In genomic region chr6:11177271-11177670, GRCh38 we compare ENCODE assay signal across 25 cellular contexts.
"Had no signal": no experiment of that assay in that cellular context is flagged by ENCODE, and none has a peak within 500 bp of the region (broad histone marks: within the 10 kb centered on the region; RNA-seq: fewer than 3 reads in every experiment).

No MANE protein-coding gene starts in this region.

- ATAC-seq: activated CD8-positive, alpha-beta T cell treated with anti-CD3 and anti-CD28 coated beads for 36 hours; T-cell; T-helper 17 cell had no signal

- DNase-seq: activated B cell treated with CpG ODN at 0.5 μM for 24 hours; activated CD4-positive, alpha-beta memory T cell treated with anti-CD3 and anti-CD28 coated beads for 36 hours; activated CD4-positive, alpha-beta T cell treated with anti-CD3 and anti-CD28 coated beads for 4 hours; activated CD4-positive, alpha-beta T cell treated with anti-CD3 and anti-CD28 coated beads, Interleukin-2, amount 50 U/mL, for 1 hour; activated CD4-positive, alpha-beta T cell treated with anti-CD3 and anti-CD28 coated beads, Interleukin-2, amount 50 U/mL, for 4 hours; activated CD4-positive, CD25-positive, alpha-beta regulatory T cell treated with anti-CD3 and anti-CD28 coated beads, Interleukin-2, amount 50 U/mL, for 72 hours; activated CD8-positive, alpha-beta memory T cell treated with anti-CD3 and anti-CD28 coated beads, Interleukin-2, amount 50 U/mL, for 4 hours; activated CD8-positive, alpha-beta T cell treated with anti-CD3 and anti-CD28 coated beads for 36 hours; activated effector memory CD4-positive, alpha-beta T cell treated with Interleukin-2 at 50 U/mL for 16 hours; activated gamma-delta T cell; activated naive CD4-positive, alpha-beta T cell treated with anti-CD3 and anti-CD28 coated beads, Interleukin-2, amount 10 ng/mL, durations not matched to agents 7 days and 5 days; activated naive CD4-positive, alpha-beta T cell treated with Interleukin-2 at 50 U/mL for 16 hours; activated T-cell treated with anti-CD3 and anti-CD28 coated beads, Interleukin-2, amount 50 U/mL, for 24 hours; activated T-cell treated with anti-CD3 and anti-CD28 coated beads, Interleukin-2, amount 50 U/mL, for 48 hours; amygdala; anterior cingulate cortex; caudate nucleus; T-cell; T-helper 17 cell had no signal

- H3K4me3 Mint-ChIP-seq: activated B cell treated with CpG ODN at 0.5 μM for 24 hours; activated CD4-positive, alpha-beta memory T cell treated with anti-CD3 and anti-CD28 coated beads for 36 hours; activated CD4-positive, alpha-beta T cell treated with anti-CD3 and anti-CD28 coated beads, Interleukin-2, amount 10 ng/mL, durations not matched to agents 24 days and 14 days; activated CD8-positive, alpha-beta T cell treated with anti-CD3 and anti-CD28 coated beads for 36 hours; activated naive CD4-positive, alpha-beta T cell treated with anti-CD3 and anti-CD28 coated beads, Interleukin-2, amount 10 ng/mL, durations not matched to agents 7 days and 5 days; activated naive CD4-positive, alpha-beta T cell treated with anti-CD3 and anti-CD28 coated beads, Interleukin-2, amount 50 U/mL, for 24 hours; activated naive CD8-positive, alpha-beta T cell; activated T-cell treated with anti-CD3 and anti-CD28 coated beads, Interleukin-2, amount 50 U/mL, for 24 hours; activated T-helper 1 cell treated with anti-CD3 and anti-CD28 coated beads, Interleukin-12 subunit alpha, Interleukin-12 subunit beta, Interleukin-2, Interleukin-4 antibody, amounts not matched to agents 30 ng/mL and 10 ng/mL and 1 ng/mL, durations not matched to agents 14 hours and 24 hours and 36 hours; brain; T-cell; T-helper 17 cell had no signal

- H3K27me3 Mint-ChIP-seq: activated B cell treated with CpG ODN at 0.5 μM for 24 hours; activated CD4-positive, alpha-beta memory T cell treated with anti-CD3 and anti-CD28 coated beads for 36 hours; activated CD4-positive, alpha-beta T cell treated with anti-CD3 and anti-CD28 coated beads, Interleukin-2, amount 10 ng/mL, durations not matched to agents 24 days and 14 days; activated CD8-positive, alpha-beta T cell treated with anti-CD3 and anti-CD28 coated beads for 36 hours; activated naive CD4-positive, alpha-beta T cell treated with anti-CD3 and anti-CD28 coated beads, Interleukin-2, amount 50 U/mL, for 24 hours; activated naive CD8-positive, alpha-beta T cell; activated T-cell treated with anti-CD3 and anti-CD28 coated beads, Interleukin-2, amount 50 U/mL, for 24 hours; T-cell; T-helper 17 cell had no signal

- H3K9me3 Mint-ChIP-seq: activated CD8-positive, alpha-beta T cell treated with anti-CD3 and anti-CD28 coated beads for 36 hours; activated naive CD4-positive, alpha-beta T cell treated with anti-CD3 and anti-CD28 coated beads, Interleukin-2, amount 10 ng/mL, durations not matched to agents 7 days and 5 days; activated T-helper 2 cell treated with anti-CD3 and anti-CD28 coated beads, Interferon-gamma antibody, Interleukin-2, Interleukin-4, amounts not matched to agents 10 μg/mL and 5 μg/mL and 100 μg/mL, durations not matched to agents 14 hours and 24 hours and 36 hours had no signal

- H3K27ac Mint-ChIP-seq: activated B cell treated with CpG ODN at 0.5 μM for 24 hours; activated CD4-positive, alpha-beta memory T cell treated with anti-CD3 and anti-CD28 coated beads for 36 hours; activated CD4-positive, alpha-beta T cell treated with anti-CD3 and anti-CD28 coated beads, Interleukin-2, amount 10 ng/mL, durations not matched to agents 24 days and 14 days; activated CD8-positive, alpha-beta T cell treated with anti-CD3 and anti-CD28 coated beads for 36 hours; activated naive CD4-positive, alpha-beta T cell treated with anti-CD3 and anti-CD28 coated beads, Interleukin-2, amount 10 ng/mL, durations not matched to agents 7 days and 5 days; activated naive CD4-positive, alpha-beta T cell treated with anti-CD3 and anti-CD28 coated beads, Interleukin-2, amount 50 U/mL, for 24 hours; activated naive CD8-positive, alpha-beta T cell; activated T-cell treated with anti-CD3 and anti-CD28 coated beads, Interleukin-2, amount 50 U/mL, for 24 hours; activated T-helper 1 cell treated with anti-CD3 and anti-CD28 coated beads, Interleukin-12 subunit alpha, Interleukin-12 subunit beta, Interleukin-2, Interleukin-4 antibody, amounts not matched to agents 30 ng/mL and 10 ng/mL and 1 ng/mL, durations not matched to agents 14 hours and 24 hours and 36 hours; activated T-helper 2 cell treated with anti-CD3 and anti-CD28 coated beads, Interferon-gamma antibody, Interleukin-2, Interleukin-4, amounts not matched to agents 10 μg/mL and 5 μg/mL and 100 μg/mL, durations not matched to agents 14 hours and 24 hours and 36 hours; brain; T-cell had no signal
